Comparison of ENCODE assay signal across 29 cellular contexts in genomic region chr20:8940311-8940710, GRCh38.
A peak's percentile ranks its signal among the peaks of the same experiment; 100 is the strongest.
DNase-seq lines count a peak whose midpoint lies in the region; ATAC-seq and TF ChIP-seq lines count a peak whose summit lies in the region.
"Had no signal": no experiment of that assay in that cellular context is flagged by ENCODE, and none has a peak within 500 bp of the region (broad histone marks: within the 10 kb centered on the region; RNA-seq: fewer than 3 reads in every experiment).

No MANE protein-coding gene starts in this region.

- no peak for TF ChIP-seq POLR2A in erythroblast (IDR thresholded peaks at IDR 0.05; ENCODE audit: low read length)

- H3K27ac Mint-ChIP-seq in T-helper 17 cell = no peak overlapping the region
- H3K27ac Mint-ChIP-seq: activated naive CD4-positive, alpha-beta T cell treated with anti-CD3 and anti-CD28 coated beads, Interleukin-2, amount 50 U/mL, for 24 hours; activated T-helper 2 cell treated with anti-CD3 and anti-CD28 coated beads, Interferon-gamma antibody, Interleukin-2, Interleukin-4, amounts not matched to agents 10 μg/mL and 5 μg/mL and 100 μg/mL, durations not matched to agents 14 hours and 24 hours and 36 hours; GM23338; HFFc6; nephron had no signal

- H3K4me3 Mint-ChIP-seq in T-helper 17 cell = no peak overlapping the region
- H3K4me3 Mint-ChIP-seq: activated naive CD4-positive, alpha-beta T cell treated with anti-CD3 and anti-CD28 coated beads, Interleukin-2, amount 50 U/mL, for 24 hours; GM23338; HFFc6; nephron had no signal

- DNase-seq in AG20443 (ENCODE audit: low spot score) = peak; percentile 79
- DNase-seq in MG63 = peak; percentile 73
- DNase-seq in choroid plexus epithelial cell (ENCODE audit: low read depth) = peak; percentile 91
- peak; percentile 51 for DNase-seq in smooth muscle cell of the brain vasculature (ENCODE audit: low read depth, low spot score)
- DNase-seq in erythroblast (lab: John Stamatoyannopoulos, UW) = no peak
- DNase-seq in T-helper 17 cell = no peak
- DNase-seq: activated CD4-positive, alpha-beta T cell treated with anti-CD3 and anti-CD28 coated beads for 48 hours; activated CD8-positive, alpha-beta memory T cell treated with anti-CD3 and anti-CD28 coated beads for 24 hours; activated T-cell treated with anti-CD3 and anti-CD28 coated beads for 4 hours; amygdala; HFFc6; hippocampal formation; KBM-7; left colon; NCI-H1417 treated with DMSO at 0.1 percent for 48 hours; NCI-H2081 treated with DMSO at 0.1 percent for 48 hours; NCI-H345; PC-9; Right ventricle myocardium superior; stimulated activated naive CD4-positive, alpha-beta T cell; T-helper 2 cell had no signal

- no peaks in the 10 kb centered on the region for H3K36me3 Mint-ChIP-seq in T-helper 17 cell (ENCODE audit: low read depth)
- H3K36me3 Mint-ChIP-seq: activated naive CD4-positive, alpha-beta T cell treated with anti-CD3 and anti-CD28 coated beads, Interleukin-2, amount 50 U/mL, for 24 hours had no signal

- no peak overlapping the region for H3K4me3 ChIP-seq in MG63
- H3K4me3 ChIP-seq in choroid plexus epithelial cell (ENCODE audit: low read depth, low read length) = no peak overlapping the region
- H3K4me3 ChIP-seq: BLaER1 treated with 17β-estradiol and CSF1 and Interleukin-3, amounts not matched to agents 10 nM and 100 nM; GM23338; PC-9; skin epidermis; suprapubic skin had no signal

- no peak for TF ChIP-seq CTCF in choroid plexus epithelial cell (conservative IDR thresholded peaks at IDR 0.05; ENCODE audit: low read depth, low read length)

- H3K27me3 Mint-ChIP-seq in T-helper 17 cell = no peaks in the 10 kb centered on the region
- H3K27me3 Mint-ChIP-seq: activated naive CD4-positive, alpha-beta T cell treated with anti-CD3 and anti-CD28 coated beads, Interleukin-2, amount 50 U/mL, for 24 hours had no signal

- H3K36me3 ChIP-seq in MG63 = no peaks in the 10 kb centered on the region
- H3K36me3 ChIP-seq: BLaER1 treated with 17β-estradiol and CSF1 and Interleukin-3, amounts not matched to agents 10 nM and 100 nM; suprapubic skin had no signal

- ATAC-seq in HG03039 (IDR thresholded peaks at IDR 0.05; ENCODE audit: unreplicated experiment) (no peak), T-helper 17 cell (no peak)
- ATAC-seq: GM23338, left colon had no signal

- H3K27me3 ChIP-seq in MG63 = peaks cover 9% of the 10 kb centered on the region
- H3K27me3 ChIP-seq: BLaER1 treated with 17β-estradiol and CSF1 and Interleukin-3, amounts not matched to agents 10 nM and 100 nM; suprapubic skin had no signal

- H3K9me3 ChIP-seq in MG63 (no peaks in the 10 kb centered on the region), T-helper 17 cell (ENCODE audit: control insufficient read depth, low read length, poor library complexity, severe bottlenecking) (no peaks in the 10 kb centered on the region)
- H3K9me3 ChIP-seq: BLaER1 treated with 17β-estradiol and CSF1 and Interleukin-3, amounts not matched to agents 10 nM and 100 nM; suprapubic skin had no signal

- H3K4me1 Mint-ChIP-seq in T-helper 17 cell = no peaks in the 10 kb centered on the region
- H3K4me1 Mint-ChIP-seq: activated naive CD4-positive, alpha-beta T cell treated with anti-CD3 and anti-CD28 coated beads, Interleukin-2, amount 50 U/mL, for 24 hours had no signal

Comparison
In these comparisons a context has a peak if more than half of its experiments do, and no peak if none do; other contexts are left out.
1. DNase-seq: peak in AG20443 (single experiment), MG63 (single experiment), choroid plexus epithelial cell (single experiment) and smooth muscle cell of the brain vasculature (single experiment); none in erythroblast (0 of 2) and T-helper 17 cell (0 of 3).